1 cellular context compared by ENCODE assay signal in genomic region chr1:19799877-19800804, GRCh38.
TF ChIP-seq lines count a peak whose summit lies in the region.

TMCO4 (minus strand) TSS chr1:19799916; CDS start chr1:19780758, 19,158 bp downstream.

TF ChIP-seq in GM12878, 131 proteins besides CTCF, POLR2A, EP300 and RAD21 (continued from another document):
- TF ChIP-seq HSF1 (IDR thresholded peaks at IDR 0.05; ENCODE audit: low read depth, low read length): no peak
- no peak for TF ChIP-seq SUZ12 (IDR thresholded peaks at IDR 0.05; ENCODE audit: unreplicated experiment)
- TF ChIP-seq, protein P1, sequence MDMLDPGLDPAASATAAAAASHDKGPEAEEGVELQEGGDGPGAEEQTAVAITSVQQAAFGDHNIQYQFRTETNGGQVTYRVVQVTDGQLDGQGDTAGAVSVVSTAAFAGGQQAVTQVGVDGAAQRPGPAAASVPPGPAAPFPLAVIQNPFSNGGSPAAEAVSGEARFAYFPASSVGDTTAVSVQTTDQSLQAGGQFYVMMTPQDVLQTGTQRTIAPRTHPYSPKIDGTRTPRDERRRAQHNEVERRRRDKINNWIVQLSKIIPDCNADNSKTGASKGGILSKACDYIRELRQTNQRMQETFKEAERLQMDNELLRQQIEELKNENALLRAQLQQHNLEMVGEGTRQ (IDR thresholded peaks at IDR 0.05; ENCODE audit: borderline replicate concordance, low read depth, low read length): no peak
- peak; percentile 48; the same call in 1 of the 2 replicates for TF ChIP-seq IKZF1 (conservative IDR thresholded peaks at IDR 0.05)
- no peak for TF ChIP-seq SKIL (IDR thresholded peaks at IDR 0.05; ENCODE audit: low read depth, poor library complexity, severe bottlenecking)
- TF ChIP-seq CREM (IDR thresholded peaks at IDR 0.05; ENCODE audit: low read depth): no peak
- TF ChIP-seq HCFC1 (IDR thresholded peaks at IDR 0.05; ENCODE audit: low read length): no peak
- TF ChIP-seq GATAD2B (conservative IDR thresholded peaks at IDR 0.05; ENCODE audit: low read depth): peak; percentile 40; the same call in 1 of the 2 replicates
- no peak for TF ChIP-seq CEBPZ (IDR thresholded peaks at IDR 0.05; ENCODE audit: low read depth, low read length)
- TF ChIP-seq NR2F1 (conservative IDR thresholded peaks at IDR 0.05): no peak
- no peak for TF ChIP-seq ZBTB4 (CRISPR knock-in tag; IDR thresholded peaks at IDR 0.05)
- TF ChIP-seq RAD51 (IDR thresholded peaks at IDR 0.05): no peak
- TF ChIP-seq CBFB (IDR thresholded peaks at IDR 0.05; ENCODE audit: low read depth): no peak
- TF ChIP-seq, protein P2, sequence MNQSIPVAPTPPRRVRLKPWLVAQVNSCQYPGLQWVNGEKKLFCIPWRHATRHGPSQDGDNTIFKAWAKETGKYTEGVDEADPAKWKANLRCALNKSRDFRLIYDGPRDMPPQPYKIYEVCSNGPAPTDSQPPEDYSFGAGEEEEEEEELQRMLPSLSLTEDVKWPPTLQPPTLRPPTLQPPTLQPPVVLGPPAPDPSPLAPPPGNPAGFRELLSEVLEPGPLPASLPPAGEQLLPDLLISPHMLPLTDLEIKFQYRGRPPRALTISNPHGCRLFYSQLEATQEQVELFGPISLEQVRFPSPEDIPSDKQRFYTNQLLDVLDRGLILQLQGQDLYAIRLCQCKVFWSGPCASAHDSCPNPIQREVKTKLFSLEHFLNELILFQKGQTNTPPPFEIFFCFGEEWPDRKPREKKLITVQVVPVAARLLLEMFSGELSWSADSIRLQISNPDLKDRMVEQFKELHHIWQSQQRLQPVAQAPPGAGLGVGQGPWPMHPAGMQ (IDR thresholded peaks at IDR 0.05; ENCODE audit: borderline replicate concordance): no peak
- no peak for TF ChIP-seq RELA (IDR thresholded peaks at IDR 0.05; ENCODE audit: borderline replicate concordance, partially characterized antibody)
TF ChIP-seq in GM12878: peak in this region for 16.
